ENCODE assay signal across 8 cellular contexts in genomic region chr16:81006472-81007311, GRCh38. TPM values are rescaled to one million over a fixed set of nuclear protein-coding genes. Genes with fewer than 3 reads are reported as not detected.
DNase-seq lines count a peak whose midpoint lies in the region; ATAC-seq, FAIRE-seq and TF ChIP-seq lines count a peak whose summit lies in the region.

A gene with protein sequence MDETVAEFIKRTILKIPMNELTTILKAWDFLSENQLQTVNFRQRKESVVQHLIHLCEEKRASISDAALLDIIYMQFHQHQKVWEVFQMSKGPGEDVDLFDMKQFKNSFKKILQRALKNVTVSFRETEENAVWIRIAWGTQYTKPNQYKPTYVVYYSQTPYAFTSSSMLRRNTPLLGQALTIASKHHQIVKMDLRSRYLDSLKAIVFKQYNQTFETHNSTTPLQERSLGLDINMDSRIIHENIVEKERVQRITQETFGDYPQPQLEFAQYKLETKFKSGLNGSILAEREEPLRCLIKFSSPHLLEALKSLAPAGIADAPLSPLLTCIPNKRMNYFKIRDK (plus strand): TSS chr16:81007214. CDS start chr16:81011940, 4,726 bp downstream.
Gene CMC2, minus strand, starts transcription at chr16:81006885. Its CDS starts 9,491 bp downstream, at chr16:80997394.

- H3K27me3 Mint-ChIP-seq in WTC11 (ENCODE audit: low read depth): no peaks in the 10 kb centered on the region

- DNase-seq in AG08396 (ENCODE audit: low spot score) (peak; percentile 94), NCI-H226 (peak; percentile 97), WTC11 (ENCODE audit: low spot score) (peak; percentile 96), bronchial epithelial cell (ENCODE audit: low read depth) (peak; percentile 92), iPS-NIHi11 (ENCODE audit: low spot score) (peak; percentile 90), small intestine (peak; percentile 99)

- CTCF ChIA-PET in WTC11 (lab: Charles Lee): interaction anchor here (0.7 to 2.6 kb wide), 3 partner anchors 19 to 32 kb away, joined by 3 to 23 read pairs (median 3); partner anchors contain the start of gene ATMIN

- TF ChIP-seq CTCF in WTC11 (IDR thresholded peaks at IDR 0.05) (no peak), bronchial epithelial cell (IDR thresholded peaks at IDR 0.05; ENCODE audit: insufficient read depth, low read length, severe bottlenecking) (no peak)

- 0% methylated on average over 60 to 80 of the region's 80 CpGs for whole genome bisulfite sequencing in small intestine, 3 donors

- peak within 1 kb of the TSS; percentile 100 for H3K27ac Mint-ChIP-seq in WTC11

- H3K36me3 ChIP-seq in bronchial epithelial cell (ENCODE audit: control insufficient read depth, insufficient read depth, low read length) (no peaks in the 10 kb centered on the region), small intestine (ENCODE audit: control insufficient read depth in 2 of 2, insufficient read depth in 2 of 2, low read length in 2 of 2) (no peaks in the 10 kb centered on the region)

- peaks cover 6% of the 10 kb centered on the region for H3K36me3 Mint-ChIP-seq in WTC11

- peaks cover 22% of the 10 kb centered on the region for H3K4me1 Mint-ChIP-seq in WTC11

- H3K4me1 ChIP-seq in small intestine (ENCODE audit: control insufficient read depth in 2 of 2, insufficient read depth in 1 of 2, low read depth in 1 of 2, low read length in 1 of 2): peaks cover 0 to 11% of the 10 kb centered on the region in 2 donors

- no peaks in the 10 kb centered on the region for H3K9me3 ChIP-seq in small intestine (ENCODE audit: control insufficient read depth, low read depth)

- H3K27me3 ChIP-seq in bronchial epithelial cell (ENCODE audit: control insufficient read depth, insufficient read depth, low read length) (no peaks in the 10 kb centered on the region), small intestine (ENCODE audit: control insufficient read depth in 2 of 2, insufficient read depth in 2 of 2, low read length in 2 of 2) (no peaks in the 10 kb centered on the region)

- H3K4me3 ChIP-seq in bronchial epithelial cell (ENCODE audit: low read depth, low read length) (peak within 1 kb of the TSS; percentile 94), small intestine (ENCODE audit: low read depth in 1 of 2, low read length in 2 of 2) (peak within 1 kb of the TSS; percentile 81 to 91)

- POLR2A ChIA-PET in WTC11 (lab: Charles Lee): interaction anchor here (0.6 to 1.4 kb wide), 8 partner anchors 16 to 707 kb away, joined by 3 to 7 read pairs (median 3); partner anchors contain the start of genes ATMIN and GAN

- no peaks in the 10 kb centered on the region for H3K9me3 Mint-ChIP-seq in WTC11

- peak within 1 kb of the TSS; percentile 95 to 97 for H3K27ac ChIP-seq in small intestine (ENCODE audit: low read depth in 1 of 2, low read length in 1 of 2)

- H3K4me3 Mint-ChIP-seq in WTC11: peak within 1 kb of the TSS; percentile 99

- ATAC-seq in GM19023 (IDR thresholded peaks at IDR 0.05; ENCODE audit: unreplicated experiment) (peak; percentile 88), HG03196 (IDR thresholded peaks at IDR 0.05; ENCODE audit: unreplicated experiment) (peak; percentile 79), WTC11 (peak; percentile 92)

- no peak for FAIRE-seq in bronchial epithelial cell (lab: Jason Lieb, UNC)
- FAIRE-seq in small intestine (lab: Jason Lieb, UNC): no peak

TF ChIP-seq in WTC11, 78 proteins besides CTCF, POLR2A, EP300 and RAD21 (continues in another document):
- TF ChIP-seq ZNF138 (CRISPR knock-in tag; conservative IDR thresholded peaks at IDR 0.05) (no peak), OVOL2 (CRISPR knock-in tag; IDR thresholded peaks at IDR 0.05; ENCODE audit: borderline replicate concordance) (no peak), AFF4 (CRISPR knock-in tag; IDR thresholded peaks at IDR 0.05; ENCODE audit: borderline replicate concordance) (no peak), ZNF121 (CRISPR knock-in tag; IDR thresholded peaks at IDR 0.05) (no peak), FOXP1 (CRISPR knock-in tag; IDR thresholded peaks at IDR 0.05; ENCODE audit: borderline replicate concordance) (peak; percentile 62; the same call in 1 of the 2 replicates), NFYB (CRISPR knock-in tag; conservative IDR thresholded peaks at IDR 0.05; ENCODE audit: low read depth) (peak; percentile 37; the same call in 1 of the 2 replicates), ZNF423 (CRISPR knock-in tag; IDR thresholded peaks at IDR 0.05) (no peak), NFATC4 (CRISPR knock-in tag; IDR thresholded peaks at IDR 0.05) (no peak), E2F4 (CRISPR knock-in tag; IDR thresholded peaks at IDR 0.05; ENCODE audit: borderline replicate concordance, low read depth) (peak; percentile 98), GRHL2 (CRISPR knock-in tag; IDR thresholded peaks at IDR 0.05; ENCODE audit: insufficient replicate concordance, severe bottlenecking) (no peak), ESRRA (CRISPR knock-in tag; IDR thresholded peaks at IDR 0.05; ENCODE audit: borderline replicate concordance) (peak; percentile 37; the same call in 1 of the 2 replicates), AR (CRISPR knock-in tag; IDR thresholded peaks at IDR 0.05) (no peak), ZNF232 (CRISPR knock-in tag; IDR thresholded peaks at IDR 0.05) (no peak)
- TF ChIP-seq, protein P1, sequence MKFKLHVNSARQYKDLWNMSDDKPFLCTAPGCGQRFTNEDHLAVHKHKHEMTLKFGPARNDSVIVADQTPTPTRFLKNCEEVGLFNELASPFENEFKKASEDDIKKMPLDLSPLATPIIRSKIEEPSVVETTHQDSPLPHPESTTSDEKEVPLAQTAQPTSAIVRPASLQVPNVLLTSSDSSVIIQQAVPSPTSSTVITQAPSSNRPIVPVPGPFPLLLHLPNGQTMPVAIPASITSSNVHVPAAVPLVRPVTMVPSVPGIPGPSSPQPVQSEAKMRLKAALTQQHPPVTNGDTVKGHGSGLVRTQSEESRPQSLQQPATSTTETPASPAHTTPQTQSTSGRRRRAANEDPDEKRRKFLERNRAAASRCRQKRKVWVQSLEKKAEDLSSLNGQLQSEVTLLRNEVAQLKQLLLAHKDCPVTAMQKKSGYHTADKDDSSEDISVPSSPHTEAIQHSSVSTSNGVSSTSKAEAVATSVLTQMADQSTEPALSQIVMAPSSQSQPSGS (CRISPR knock-in tag; IDR thresholded peaks at IDR 0.05; ENCODE audit: borderline replicate concordance, low read depth): no peak

RNA-seq across cellular contexts. Expression of the first gene that starts in this region (rescaled TPM):
- total RNA-seq in WTC11 (2021): 47.4 to 49.7 TPM (median 48.5 TPM) in 3 replicates
- 3.9 and 8.6 TPM in 2 replicates for total RNA-seq in bronchial epithelial cell
- polyA plus RNA-seq in small intestine: 10 to 100 TPM in 1 of 3 donors, 1 to 10 TPM in 2; 5.8 to 22.9 (median 6.2) TPM

RNA-seq across cellular contexts. Expression of gene CMC2, which starts in this region (rescaled TPM):
- total RNA-seq in WTC11 (2021) (76.6 to 79.3 TPM (median 78.9 TPM) in 3 replicates), bronchial epithelial cell (25.0 and 72.2 TPM in 2 replicates)
- 100 to 1,000 TPM; 121 to 140 (median 129) TPM for polyA plus RNA-seq in small intestine

Comparison
In these comparisons a context has a peak if more than half of its experiments do, and no peak if none do; other contexts are left out.
1. Peak in every context shown above with its lines: DNase-seq, ATAC-seq, H3K4me3 ChIP-seq and H3K27ac ChIP-seq.